14 cellular contexts compared by ENCODE assay signal in genomic region chr19:42111384-42111783, GRCh38. TPM values are rescaled to one million over a fixed set of nuclear protein-coding genes. Genes with fewer than 3 reads are reported as not detected.
DNase-seq lines count a peak whose midpoint lies in the region; ATAC-seq, FAIRE-seq and TF ChIP-seq lines count a peak whose summit lies in the region.
"Had no signal": no experiment of that assay in that cellular context is flagged by ENCODE, and none has a peak within 500 bp of the region (broad histone marks: within the 10 kb centered on the region; RNA-seq: fewer than 3 reads in every experiment).

No MANE protein-coding gene starts in this region.

- intact Hi-C loops in natural killer cell (cut with micrococcal nuclease), result no loop called here
- intact Hi-C loops in pancreas (cut with DNase I), result no loop called here

- no peak for ATAC-seq in natural killer cell treated with Interleukin-12 subunit alpha and Interleukin-12 subunit beta and Interleukin-15 and Interleukin-18, amount 100 ng/mL, for 72 hours
- ATAC-seq in natural killer cell (no peak), pancreas (no peak)
- ATAC-seq in stimulated activated naive B cell treated with anti-CD40 and anti-IgM and Interleukin-4, amounts not matched to agents 10 μg/mL and 1 μg/mL and 100 μg/mL, for 72 hours (replicated peaks), result no peak
- ATAC-seq: GM12878 had no signal

- H3K36me3 ChIP-seq in SJSA1 (no peaks in the 10 kb centered on the region), pancreas (no peaks in the 10 kb centered on the region)
- H3K36me3 ChIP-seq: HAP-1, Peyer's patch had no signal

- H3K4me1 ChIP-seq in SJSA1 (replicated peaks) (peaks cover 48% of the 10 kb centered on the region), pancreas (peaks cover 14 to 36% (median 14%) of the 10 kb centered on the region in 3 donors)
- H3K4me1 ChIP-seq: HAP-1 had no signal

- H3K27ac ChIP-seq in SJSA1 (peak overlapping the region; percentile 50), epithelial cell of prostate (peak overlapping the region; percentile 100), pancreas (no peak overlapping the region)
- H3K27ac ChIP-seq: C4-2B, VCaP had no signal

- no peak for DNase-seq in natural killer cell treated with Interleukin-12 subunit alpha and Interleukin-12 subunit beta and Interleukin-15 and Interleukin-18, amount 100 ng/mL, for 72 hours (ENCODE audit: low spot score)
- DNase-seq in natural killer cell (no peak), SJSA1 (ENCODE audit: low read depth in 1 of 2, low spot score in 2 of 2) (no peak), epithelial cell of prostate (ENCODE audit: low read depth, low spot score) (peak; percentile 14), NCI-H1436 treated with DMSO at 0.1 percent for 48 hours (lab: John Stamatoyannopoulos, UW) (no peak), pancreas (no peak)
- no peak for DNase-seq in stimulated activated naive B cell treated with anti-CD40 and anti-IgM and Interleukin-4, amounts not matched to agents 10 μg/mL and 1 μg/mL and 100 μg/mL, for 72 hours
- no peak for DNase-seq in stimulated activated CD8-positive, alpha-beta memory T cell treated with anti-CD3 and anti-CD28 coated beads, Interleukin-4, amount 100 ng/mL, for 48 hours
- DNase-seq: activated effector memory CD4-positive, alpha-beta T cell treated with anti-CD3 and anti-CD28 coated beads, Interleukin-2, amount 50 U/mL, for 16 hours; Peyer's patch had no signal

- peaks cover 27 to 29% of the 10 kb centered on the region in 2 donors for H3K4me1 Mint-ChIP-seq in natural killer cell treated with Interleukin-12 subunit alpha and Interleukin-12 subunit beta and Interleukin-15 and Interleukin-18, amount 100 ng/mL, for 72 hours (ENCODE audit: low read depth in 2 of 2)
- H3K4me1 Mint-ChIP-seq in natural killer cell, result peaks cover 0 to 10% of the 10 kb centered on the region in 2 donors
- H3K4me1 Mint-ChIP-seq in stimulated activated naive B cell treated with anti-CD40 and anti-IgM and Interleukin-4, amounts not matched to agents 10 μg/mL and 1 μg/mL and 100 μg/mL, for 72 hours, result peaks cover 58 to 88% of the 10 kb centered on the region in 2 donors

- H3K9me3 ChIP-seq in SJSA1 (replicated peaks) (no peaks in the 10 kb centered on the region), pancreas (no peaks in the 10 kb centered on the region)
- H3K9me3 ChIP-seq: HAP-1, Peyer's patch had no signal

- H3K9me3 Mint-ChIP-seq in natural killer cell treated with Interleukin-12 subunit alpha and Interleukin-12 subunit beta and Interleukin-15 and Interleukin-18, amount 100 ng/mL, for 72 hours, result no peaks in the 10 kb centered on the region
- H3K9me3 Mint-ChIP-seq in natural killer cell, result no peaks in the 10 kb centered on the region
- no peaks in the 10 kb centered on the region for H3K9me3 Mint-ChIP-seq in stimulated activated naive B cell treated with anti-CD40 and anti-IgM and Interleukin-4, amounts not matched to agents 10 μg/mL and 1 μg/mL and 100 μg/mL, for 72 hours

- 61 to 78% methylated on average over 1 of the region's 1 CpG for WGBS in pancreas, 2 donors

- H3K4me3 ChIP-seq in SJSA1, result no peak overlapping the region
- no peak overlapping the region for H3K4me3 ChIP-seq in pancreas
- H3K4me3 ChIP-seq: GM12878, HAP-1, Peyer's patch had no signal

- no peak overlapping the region for H3K4me3 Mint-ChIP-seq in natural killer cell treated with Interleukin-12 subunit alpha and Interleukin-12 subunit beta and Interleukin-15 and Interleukin-18, amount 100 ng/mL, for 72 hours
- H3K4me3 Mint-ChIP-seq in natural killer cell, result no peak overlapping the region
- H3K4me3 Mint-ChIP-seq in stimulated activated naive B cell treated with anti-CD40 and anti-IgM and Interleukin-4, amounts not matched to agents 10 μg/mL and 1 μg/mL and 100 μg/mL, for 72 hours, result peak overlapping the region in 1 of 2 donors; percentile 8

- FAIRE-seq in pancreas (lab: Jason Lieb, UNC), result no peak
- FAIRE-seq: GM12878 had no signal

- peaks cover 7% of the 10 kb centered on the region for H3K36me3 Mint-ChIP-seq in natural killer cell treated with Interleukin-12 subunit alpha and Interleukin-12 subunit beta and Interleukin-15 and Interleukin-18, amount 100 ng/mL, for 72 hours
- peaks cover 10% of the 10 kb centered on the region for H3K36me3 Mint-ChIP-seq in natural killer cell
- H3K36me3 Mint-ChIP-seq in stimulated activated naive B cell treated with anti-CD40 and anti-IgM and Interleukin-4, amounts not matched to agents 10 μg/mL and 1 μg/mL and 100 μg/mL, for 72 hours, result peaks cover 50 to 65% of the 10 kb centered on the region in 2 donors

- TF ChIP-seq CTCF in natural killer cell (IDR thresholded peaks at IDR 0.05) (no peak), pancreas (IDR thresholded peaks at IDR 0.05) (no peak)

- peak overlapping the region; percentile 8 to 76 for H3K27ac Mint-ChIP-seq in natural killer cell treated with Interleukin-12 subunit alpha and Interleukin-12 subunit beta and Interleukin-15 and Interleukin-18, amount 100 ng/mL, for 72 hours
- H3K27ac Mint-ChIP-seq in natural killer cell, result no peak overlapping the region
- H3K27ac Mint-ChIP-seq in stimulated activated naive B cell treated with anti-CD40 and anti-IgM and Interleukin-4, amounts not matched to agents 10 μg/mL and 1 μg/mL and 100 μg/mL, for 72 hours, result peak overlapping the region; percentile 88

- H3K27me3 Mint-ChIP-seq in natural killer cell treated with Interleukin-12 subunit alpha and Interleukin-12 subunit beta and Interleukin-15 and Interleukin-18, amount 100 ng/mL, for 72 hours, result no peaks in the 10 kb centered on the region
- no peaks in the 10 kb centered on the region for H3K27me3 Mint-ChIP-seq in natural killer cell (ENCODE audit: low read depth in 2 of 2)
- H3K27me3 Mint-ChIP-seq in stimulated activated naive B cell treated with anti-CD40 and anti-IgM and Interleukin-4, amounts not matched to agents 10 μg/mL and 1 μg/mL and 100 μg/mL, for 72 hours, result no peaks in the 10 kb centered on the region

- H3K27me3 ChIP-seq in SJSA1 (replicated peaks), result no peaks in the 10 kb centered on the region
- no peaks in the 10 kb centered on the region for H3K27me3 ChIP-seq in pancreas
- H3K27me3 ChIP-seq: Peyer's patch had no signal

RNA-seq across cellular contexts. Expression of gene POU2F2, which starts 20.9 kb away (rescaled TPM):
- 10 to 100 TPM; 21.6 to 30.5 TPM for total RNA-seq in natural killer cell treated with Interleukin-12 subunit alpha and Interleukin-12 subunit beta and Interleukin-15 and Interleukin-18, amount 100 ng/mL, for 72 hours
- total RNA-seq in natural killer cell, result 10 to 100 TPM; 27.3 to 40.8 (median 29.3) TPM
- total RNA-seq in SJSA1 (2014; rRNA removed; shearing (Covaris generic)), result 0.05 TPM in 1 of 2 replicates, not detected in the other
- 1 to 10 TPM in 3 of 6 donors, under 1 TPM in 3; 0.56 to 5.6 (median 1.00) TPM for total RNA-seq in pancreas
- 1 to 10 TPM; 1.7 to 1.9 TPM for polyA plus RNA-seq in pancreas

RNA-seq across cellular contexts. Expression of gene ZNF574, which starts 35.4 kb away (rescaled TPM):
- 10 to 100 TPM; 14.2 to 16.1 TPM for total RNA-seq in natural killer cell treated with Interleukin-12 subunit alpha and Interleukin-12 subunit beta and Interleukin-15 and Interleukin-18, amount 100 ng/mL, for 72 hours
- total RNA-seq in natural killer cell (10 to 100 TPM; 21.6 to 23.7 (median 23.1) TPM), pancreas (1 to 10 TPM; 3.9 to 8.5 (median 5.8) TPM)
- total RNA-seq in SJSA1 (2014; rRNA removed; shearing (Covaris generic)), result 20.6 and 23.0 TPM in 2 replicates
- 1 to 10 TPM; 4.9 to 6.2 TPM for polyA plus RNA-seq in pancreas

RNA-seq across cellular contexts. Expression of gene GRIK5, which starts 41.4 kb away (rescaled TPM):
- total RNA-seq in natural killer cell treated with Interleukin-12 subunit alpha and Interleukin-12 subunit beta and Interleukin-15 and Interleukin-18, amount 100 ng/mL, for 72 hours, result 1 to 10 TPM in 1 of 2 donors, under 1 TPM in 1; 0.21 to 1.0 TPM
- total RNA-seq in natural killer cell (1 to 10 TPM in 1 of 3 donors, under 1 TPM in 1, not detected in 1; 0.31 to 2.1 TPM), pancreas (1 to 10 TPM; 1.9 to 3.6 (median 3.1) TPM)
- not detected in 2 replicates for total RNA-seq in SJSA1 (2014; rRNA removed; shearing (Covaris generic))
- polyA plus RNA-seq in pancreas, result 10 to 100 TPM in 1 of 2 donors, 1 to 10 TPM in 1; 4.8 to 10.5 TPM

Comparison
In these comparisons a context has a peak if more than half of its experiments do, and no peak if none do; other contexts are left out.
1. H3K27ac Mint-ChIP-seq: peak in natural killer cell treated with Interleukin-12 subunit alpha and Interleukin-12 subunit beta and Interleukin-15 and Interleukin-18, amount 100 ng/mL, for 72 hours (2 of 2) and stimulated activated naive B cell treated with anti-CD40 and anti-IgM and Interleukin-4, amounts not matched to agents 10 μg/mL and 1 μg/mL and 100 μg/mL, for 72 hours (single experiment); none in natural killer cell (0 of 2).
2. H3K27ac ChIP-seq: peak in SJSA1 (single experiment) and epithelial cell of prostate (single experiment); none in pancreas (0 of 4).